ENCODE assay signal across 20 cellular contexts in the genomic region with DNA sequence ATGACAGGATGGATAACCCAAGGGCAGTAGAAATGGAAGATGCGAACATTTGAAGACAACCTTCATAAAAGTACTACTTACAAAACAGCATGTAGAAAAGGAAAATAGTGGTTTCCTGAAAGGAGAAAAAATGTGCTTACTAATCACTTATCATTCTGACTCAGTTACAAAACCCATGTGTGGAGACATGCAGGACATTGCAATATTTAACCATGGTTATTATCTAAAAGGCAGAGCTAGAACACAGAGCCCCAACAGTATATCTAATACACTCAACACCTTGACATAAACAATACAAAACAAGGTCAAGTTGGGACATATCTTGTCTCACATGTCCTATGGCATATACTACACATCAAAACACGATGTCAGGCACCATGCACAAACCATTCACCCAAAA. TPM values are rescaled to one million over a fixed set of nuclear protein-coding genes. Genes with fewer than 3 reads are reported as not detected.
DNase-seq lines count a peak whose midpoint lies in the region; ATAC-seq, FAIRE-seq and TF ChIP-seq lines count a peak whose summit lies in the region.
"Had no signal": no experiment of that assay in that cellular context is flagged by ENCODE, and none has a peak within 500 bp of the region (broad histone marks: within the 10 kb centered on the region; RNA-seq: fewer than 3 reads in every experiment).

No MANE protein-coding gene starts in this region.

- no peaks in the 10 kb centered on the region for H3K27me3 Mint-ChIP-seq in progenitor cell of endocrine pancreas
- H3K27me3 Mint-ChIP-seq: CD4-positive, alpha-beta T cell had no signal

- ATAC-seq in Right ventricle myocardium superior (ENCODE audit: poor library complexity): no peak
- ATAC-seq: mucosa of descending colon, Panc1, sciatic nerve had no signal

- no peak overlapping the region for H3K4me3 Mint-ChIP-seq in progenitor cell of endocrine pancreas (ENCODE audit: low read depth)
- H3K4me3 Mint-ChIP-seq: CD4-positive, alpha-beta T cell had no signal

- H3K9me3 Mint-ChIP-seq in progenitor cell of endocrine pancreas (ENCODE audit: low read depth): no peaks in the 10 kb centered on the region

- DNase-seq in GM12891 (ENCODE audit: insufficient read length, low spot score) (no peak), RPMI7951 (ENCODE audit: low read depth) (peak; percentile 6), epithelial cell of prostate (ENCODE audit: low read depth, low spot score) (no peak), progenitor cell of endocrine pancreas (ENCODE audit: low spot score, unreplicated experiment) (no peak), Right ventricle myocardium superior (no peak), SW480 (ENCODE audit: low spot score) (no peak), SHP77 (lab: John Stamatoyannopoulos, UW) (no peak)
- DNase-seq: activated CD4-positive, alpha-beta T cell treated with anti-CD3 and anti-CD28 coated beads for 1 hour; activated naive CD4-positive, alpha-beta T cell treated with anti-CD3 and anti-CD28 coated beads, Interleukin-2, amount 50 U/mL, for 16 hours; caudate nucleus; CD4-positive, alpha-beta T cell; DMS79; hypothalamus; mucosa of descending colon; NCI-H2081 treated with DMSO at 0.1 percent for 48 hours; NCI-H526 treated with DMSO at 0.1 percent for 48 hours had no signal

- no peak for TF ChIP-seq CTCF in progenitor cell of endocrine pancreas (IDR thresholded peaks at IDR 0.05; ENCODE audit: unreplicated experiment)

- no peaks in the 10 kb centered on the region for H3K36me3 Mint-ChIP-seq in progenitor cell of endocrine pancreas (ENCODE audit: insufficient read depth)

- H3K4me1 Mint-ChIP-seq in progenitor cell of endocrine pancreas (ENCODE audit: low read depth): no peaks in the 10 kb centered on the region

- intact Hi-C loops in Right ventricle myocardium superior (cut with DNase I): no loop called here

- peak overlapping the region; percentile 25 for H3K27ac Mint-ChIP-seq in progenitor cell of endocrine pancreas
- H3K27ac Mint-ChIP-seq: CD4-positive, alpha-beta T cell had no signal

- TF ChIP-seq POLR2A in GM12891 (IDR thresholded peaks at IDR 0.05; ENCODE audit: low read depth, low read length): no peak

- peak overlapping the region; percentile 22 for H3K27ac ChIP-seq in epithelial cell of prostate
- H3K27ac ChIP-seq: neutrophil, thoracic aorta had no signal

- peak; percentile 13 for FAIRE-seq in GM12891 (lab: Jason Lieb, UNC)

TF ChIP-seq in GM12891, 5 proteins besides CTCF, POLR2A, EP300 and RAD21:
- TF ChIP-seq PAX5 (IDR thresholded peaks at IDR 0.05; ENCODE audit: insufficient read depth, low read length, severe bottlenecking): no peak
- TF ChIP-seq POLR2AphosphoS5 (IDR thresholded peaks at IDR 0.05; ENCODE audit: low read depth, low read length): no peak
- no peak for TF ChIP-seq SPI1 (IDR thresholded peaks at IDR 0.05; ENCODE audit: low read depth, low read length)
- TF ChIP-seq TAF1 (IDR thresholded peaks at IDR 0.05; ENCODE audit: low read depth, low read length): no peak
- no peak for TF ChIP-seq POU2F2 (IDR thresholded peaks at IDR 0.05; ENCODE audit: low read depth, low read length)

RNA-seq across cellular contexts. Expression of gene EIF4E, which starts 55.9 kb away (rescaled TPM):
- 59.2 TPM for polyA plus RNA-seq in GM12891 (2012; ENCODE audit: low read depth, missing spikeins)
- 194 and 210 TPM in 2 replicates for total RNA-seq in RPMI7951 (2014; rRNA removed; shearing (Covaris generic))
- total RNA-seq in progenitor cell of endocrine pancreas (97.7 and 112 TPM in 2 replicates), Right ventricle myocardium superior (50.3 TPM)
